ENCODE assay signal across 16 cellular contexts in the genomic region with DNA sequence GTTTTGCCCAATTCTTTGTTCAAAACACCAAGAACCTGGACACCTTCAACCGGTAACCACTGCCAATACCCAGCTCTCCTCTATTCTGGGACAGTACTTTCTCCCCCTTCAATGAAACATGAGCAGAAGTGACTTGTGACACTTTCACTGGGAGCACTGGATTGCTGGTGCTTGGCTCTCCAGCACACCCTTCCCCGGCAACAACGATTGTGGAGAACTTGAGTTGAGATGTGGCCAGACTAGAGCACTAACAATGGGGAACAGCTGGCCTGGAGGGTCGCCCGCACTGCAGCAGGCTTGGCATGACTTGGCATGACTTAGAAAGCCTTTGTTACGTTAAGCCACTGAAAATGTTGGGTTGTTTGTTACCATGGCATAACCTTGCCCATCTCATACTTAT.
"Had no signal": no experiment of that assay in that cellular context is flagged by ENCODE, and none has a peak within 500 bp of the region (broad histone marks: within the 10 kb centered on the region; RNA-seq: fewer than 3 reads in every experiment).

No MANE protein-coding gene starts in this region.

- H3K36me3 Mint-ChIP-seq: natural killer cell treated with Interleukin-12 subunit alpha and Interleukin-12 subunit beta and Interleukin-15 and Interleukin-18, amount 100 ng/mL, for 72 hours had no signal

- ATAC-seq: left cardiac atrium; mucosa of descending colon; natural killer cell treated with Interleukin-12 subunit alpha and Interleukin-12 subunit beta and Interleukin-15 and Interleukin-18, amount 100 ng/mL, for 72 hours; stimulated activated naive CD8-positive, alpha-beta T cell treated with anti-CD3 and anti-CD28 coated beads, Interleukin-15, amount 100 ng/mL, for 72 hours had no signal

- H3K9me3 Mint-ChIP-seq: natural killer cell treated with Interleukin-12 subunit alpha and Interleukin-12 subunit beta and Interleukin-15 and Interleukin-18, amount 100 ng/mL, for 72 hours; T-helper 2 cell treated with Interferon-gamma antibody and Interleukin-4, amounts not matched to agents 5 μg/mL and 100 μg/mL, for 36 hours had no signal

- H3K27ac Mint-ChIP-seq: activated naive CD8-positive, alpha-beta T cell; natural killer cell treated with Interleukin-12 subunit alpha and Interleukin-12 subunit beta and Interleukin-15 and Interleukin-18, amount 100 ng/mL, for 72 hours; stimulated activated naive CD8-positive, alpha-beta T cell treated with anti-CD3 and anti-CD28 coated beads, Interleukin-15, amount 100 ng/mL, for 72 hours; T-helper 2 cell treated with Interferon-gamma antibody and Interleukin-4, amounts not matched to agents 5 μg/mL and 100 μg/mL, for 36 hours had no signal

- DNase-seq: activated CD4-positive, alpha-beta T cell treated with anti-CD3 and anti-CD28 coated beads, Interleukin-2, amount 50 U/mL, for 1 hour; activated T-cell treated with anti-CD3 and anti-CD28 coated beads, Interleukin-2, amount 50 U/mL, for 1 hour; colonic mucosa; effector CD8-positive, alpha-beta T cell; left cardiac atrium; mucosa of descending colon; retina; stimulated activated CD4-positive, alpha-beta T cell treated with anti-CD3 and anti-CD28 coated beads, Interleukin-4, amount 100 ng/mL, for 4 hours; stimulated activated naive CD8-positive, alpha-beta T cell treated with anti-CD3 and anti-CD28 coated beads, Interleukin-15, amount 100 ng/mL, for 72 hours; SW 1271; thyroid gland; uterus had no signal

- H3K27ac ChIP-seq: ascending aorta, colonic mucosa, thyroid gland, uterus had no signal
